Comparison of ENCODE assay signal across 8 cellular contexts in the genomic region with DNA sequence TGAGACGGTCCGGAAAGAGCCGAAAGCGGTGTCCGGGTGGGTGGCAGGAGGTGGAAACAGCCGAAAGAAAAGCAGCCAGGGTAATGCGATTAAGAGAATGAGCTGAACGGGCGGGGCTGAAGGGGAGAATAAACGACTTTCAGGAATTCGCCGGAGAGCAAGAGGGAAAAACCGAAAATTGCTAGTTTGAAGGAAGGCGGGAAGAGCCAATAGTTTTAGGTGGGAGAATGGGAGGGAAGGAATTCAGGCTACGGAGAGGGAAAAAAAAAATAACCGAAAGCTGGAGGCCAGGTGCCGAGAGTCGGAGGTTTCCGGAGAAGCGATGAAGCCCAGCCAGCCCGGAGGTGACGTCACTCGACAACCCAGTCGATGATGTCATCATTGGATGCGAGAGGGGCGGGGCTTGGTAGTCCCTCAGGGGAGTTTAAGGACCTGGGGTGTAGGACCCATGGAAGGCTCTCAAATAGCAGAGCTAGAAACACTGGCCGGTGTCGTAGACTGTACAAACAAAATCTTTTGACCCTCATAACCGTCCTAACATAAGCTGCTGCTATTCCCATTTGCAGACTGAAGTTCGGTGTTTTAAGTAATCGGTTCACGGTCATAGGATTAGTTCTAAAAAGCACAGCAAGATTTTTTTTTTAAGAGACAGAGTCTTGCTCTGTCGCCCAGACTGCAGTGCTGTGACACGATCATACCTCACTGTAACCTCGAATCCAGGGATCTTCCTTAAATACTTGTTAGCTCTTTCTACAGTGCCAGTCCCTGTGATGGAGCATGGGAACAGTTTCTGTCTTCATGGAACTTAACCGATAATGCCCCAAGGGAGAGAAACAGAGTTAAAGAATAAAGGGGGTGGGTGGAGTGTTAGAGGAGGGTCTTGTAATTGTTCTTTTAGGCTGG. TPM values are rescaled to one million over a fixed set of nuclear protein-coding genes. Genes with fewer than 3 reads are reported as not detected.
DNase-seq lines count a peak whose midpoint lies in the region; ATAC-seq and TF ChIP-seq lines count a peak whose summit lies in the region.

TSS of gene ZC3H4 (minus strand) at position 331 of the 903 bp plus-strand sequence. CDS start 1,192 bp downstream, outside the sequence.

- peaks cover 34% of the 10 kb centered on the region for H3K36me3 Mint-ChIP-seq in activated CD8-positive, alpha-beta T cell treated with anti-CD3 and anti-CD28 coated beads, Interleukin-2, amount 10 ng/mL, durations not matched to agents 7 days and 5 days (ENCODE audit: low read depth)

- H3K36me3 ChIP-seq in right lobe of liver, result no peaks in the 10 kb centered on the region

- intact Hi-C loops in right lobe of liver (cut with DNase I), result no loop called here

- H3K27me3 Mint-ChIP-seq in activated CD8-positive, alpha-beta T cell treated with anti-CD3 and anti-CD28 coated beads, Interleukin-2, amount 10 ng/mL, durations not matched to agents 7 days and 5 days (ENCODE audit: low read depth), result no peaks in the 10 kb centered on the region

- H3K4me3 Mint-ChIP-seq in activated CD8-positive, alpha-beta T cell treated with anti-CD3 and anti-CD28 coated beads, Interleukin-2, amount 10 ng/mL, durations not matched to agents 7 days and 5 days, result peak within 1 kb of the TSS; percentile 95

- TF ChIP-seq CTCF in right lobe of liver (IDR thresholded peaks at IDR 0.05), result no peak

- H3K27me3 ChIP-seq in right lobe of liver, result no peaks in the 10 kb centered on the region

- ATAC-seq in GM18517 (IDR thresholded peaks at IDR 0.05; ENCODE audit: unreplicated experiment), result peak; percentile 36
- peak; percentile 49 for ATAC-seq in activated CD8-positive, alpha-beta T cell treated with anti-CD3 and anti-CD28 coated beads, Interleukin-2, amount 10 ng/mL, durations not matched to agents 7 days and 5 days
- peak; percentile 60 to 64 (median 62) for ATAC-seq in right lobe of liver
- no peak for ATAC-seq in GM19324 (IDR thresholded peaks at IDR 0.05; ENCODE audit: low FRiP score, unreplicated experiment)

- no peaks in the 10 kb centered on the region for H3K9me3 ChIP-seq in right lobe of liver

- POLR2A ChIA-PET in activated CD8-positive, alpha-beta T cell treated with anti-CD3 and anti-CD28 coated beads, Interleukin-2, amount 10 ng/mL, durations not matched to agents 7 days and 5 days (lab: Charles Lee), result interaction anchor here (0.5 to 10.3 kb wide), 43 partner anchors 9 to 1698 kb away, joined by 3 to 256 read pairs (median 4); partner anchors contain the start of genes ARHGAP35, CCDC9, NAPA and SAE1

- TF ChIP-seq POLR2A in right lobe of liver (IDR thresholded peaks at IDR 0.05), result no peak

- peaks cover 24% of the 10 kb centered on the region for H3K4me1 Mint-ChIP-seq in activated CD8-positive, alpha-beta T cell treated with anti-CD3 and anti-CD28 coated beads, Interleukin-2, amount 10 ng/mL, durations not matched to agents 7 days and 5 days (ENCODE audit: low read depth)

- WGBS in right lobe of liver (ENCODE audit: insufficient coverage, low coverage, low lambda C conversion rate, missing lambda C conversion rate), result 8% methylated on average over 31 of the region's 36 CpGs

- peak; percentile 100 for DNase-seq in HT-29 (ENCODE audit: low spot score)
- DNase-seq in NK-92 (lab: John Stamatoyannopoulos, UW; ENCODE audit: unreplicated experiment), result peak; percentile 68
- peak; percentile 98 for DNase-seq in activated CD8-positive, alpha-beta T cell treated with anti-CD3 and anti-CD28 coated beads, Interleukin-2, amount 10 ng/mL, durations not matched to agents 7 days and 5 days
- DNase-seq in ecto neural progenitor cell (ENCODE audit: low spot score), result peak; percentile 96
- peak; percentile 92 to 95 (median 93) for DNase-seq in right lobe of liver
- DNase-seq in stimulated activated CD4-positive, alpha-beta T cell treated with anti-CD3 and anti-CD28 coated beads, Interleukin-4, amount 100 ng/mL, for 4 hours, result peak; percentile 92 to 96

- H3K27ac ChIP-seq in right lobe of liver, result peak within 1 kb of the TSS; percentile 100

- CTCF ChIA-PET in activated CD8-positive, alpha-beta T cell treated with anti-CD3 and anti-CD28 coated beads, Interleukin-2, amount 10 ng/mL, durations not matched to agents 7 days and 5 days (lab: Charles Lee), result interaction anchor here (0.6 to 3.4 kb wide), 19 partner anchors 8 to 257 kb away, joined by 3 to 24 read pairs (median 6); partner anchors contain the start of genes SAE1 and TMEM160

- peak within 1 kb of the TSS; percentile 86 to 95 (median 90) for H3K4me3 ChIP-seq in right lobe of liver

- H3K4me1 ChIP-seq in right lobe of liver, result peaks cover 0 to 17% (median 0%) of the 10 kb centered on the region in 4 donors

- no peaks in the 10 kb centered on the region for H3K9me3 Mint-ChIP-seq in activated CD8-positive, alpha-beta T cell treated with anti-CD3 and anti-CD28 coated beads, Interleukin-2, amount 10 ng/mL, durations not matched to agents 7 days and 5 days (ENCODE audit: insufficient read depth)

- H3K27ac Mint-ChIP-seq in activated CD8-positive, alpha-beta T cell treated with anti-CD3 and anti-CD28 coated beads, Interleukin-2, amount 10 ng/mL, durations not matched to agents 7 days and 5 days, result peak within 1 kb of the TSS; percentile 100

RNA-seq across cellular contexts. Expression of gene ZC3H4, which starts in this region (rescaled TPM):
- total RNA-seq in HT-29 (2014; rRNA removed; shearing (Covaris generic)), result 27.5 and 36.7 TPM in 2 replicates
- total RNA-seq in activated CD8-positive, alpha-beta T cell treated with anti-CD3 and anti-CD28 coated beads, Interleukin-2, amount 10 ng/mL, durations not matched to agents 7 days and 5 days, result 100 to 1,000 TPM; 102 TPM
- 10 to 100 TPM in 4 of 6 experiments, 1 to 10 TPM in 2; 8.3 to 19.1 (median 15.1) TPM for total RNA-seq in right lobe of liver
